In the genomic region with DNA sequence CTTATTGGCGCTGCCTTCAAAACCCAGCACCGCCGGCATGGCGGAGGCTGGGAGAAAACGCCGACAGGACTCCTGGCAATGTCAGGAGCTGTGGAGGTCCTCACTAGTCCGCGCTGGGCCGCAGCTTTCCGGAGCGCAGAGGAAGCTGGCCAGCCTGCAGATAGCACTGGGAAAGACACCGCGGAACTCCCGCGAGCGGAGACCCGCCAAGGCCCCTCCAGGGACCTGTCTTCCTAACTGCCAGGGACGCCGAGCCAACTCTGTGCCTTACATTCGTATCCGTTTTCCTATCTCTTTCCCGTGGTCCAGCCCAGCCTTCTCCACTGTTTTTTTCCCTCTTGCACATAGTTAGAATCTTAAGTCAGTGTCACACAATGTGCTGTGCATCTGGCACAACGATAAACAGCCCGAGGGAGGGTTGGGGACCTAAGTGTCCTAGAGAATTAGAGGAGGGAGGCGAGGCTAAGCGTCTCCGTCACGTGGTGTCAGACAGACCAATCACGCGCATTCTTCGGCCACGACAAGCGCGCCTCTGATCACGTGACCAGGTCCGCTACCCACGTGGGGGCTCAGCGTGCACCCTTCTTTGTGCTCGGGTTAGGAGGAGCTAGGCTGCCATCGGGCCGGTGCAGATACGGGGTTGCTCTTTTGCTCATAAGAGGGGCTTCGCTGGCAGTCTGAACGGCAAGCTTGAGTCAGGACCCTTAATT, we compare ENCODE assay signal across 1 cellular context.
A peak's percentile ranks its signal among the peaks of the same experiment; 100 is the strongest.
TF ChIP-seq lines count a peak whose summit lies in the region.

TSS of gene APEX1 (plus strand) at position 582 of the 710 bp plus-strand sequence. CDS start 420 bp downstream, outside the sequence.
TSS of gene OSGEP (minus strand) at position 168 of the 710 bp plus-strand sequence. CDS start at position 39, 129 bp downstream.

TF ChIP-seq in GM12878, 131 proteins besides CTCF, POLR2A, EP300 and RAD21 (continued from another document and continues in another):
- peak; percentile 83 for TF ChIP-seq GATAD2B (conservative IDR thresholded peaks at IDR 0.05; ENCODE audit: low read depth)
- peak; percentile 98 for TF ChIP-seq IRF5 (IDR thresholded peaks at IDR 0.05; ENCODE audit: borderline replicate concordance)
- TF ChIP-seq, protein P1, sequence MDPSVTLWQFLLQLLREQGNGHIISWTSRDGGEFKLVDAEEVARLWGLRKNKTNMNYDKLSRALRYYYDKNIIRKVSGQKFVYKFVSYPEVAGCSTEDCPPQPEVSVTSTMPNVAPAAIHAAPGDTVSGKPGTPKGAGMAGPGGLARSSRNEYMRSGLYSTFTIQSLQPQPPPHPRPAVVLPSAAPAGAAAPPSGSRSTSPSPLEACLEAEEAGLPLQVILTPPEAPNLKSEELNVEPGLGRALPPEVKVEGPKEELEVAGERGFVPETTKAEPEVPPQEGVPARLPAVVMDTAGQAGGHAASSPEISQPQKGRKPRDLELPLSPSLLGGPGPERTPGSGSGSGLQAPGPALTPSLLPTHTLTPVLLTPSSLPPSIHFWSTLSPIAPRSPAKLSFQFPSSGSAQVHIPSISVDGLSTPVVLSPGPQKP (IDR thresholded peaks at IDR 0.05; ENCODE audit: low read depth, low read length), result no peak
- TF ChIP-seq RUNX3 (IDR thresholded peaks at IDR 0.05; ENCODE audit: low read length), result peak; percentile 54
- peak; percentile 60; the same call in 1 of the 2 replicates for TF ChIP-seq NFIC (IDR thresholded peaks at IDR 0.05; ENCODE audit: low read depth, low read length)
- peak; percentile 52 for TF ChIP-seq MLLT1 (IDR thresholded peaks at IDR 0.05)
- TF ChIP-seq ZZZ3 (IDR thresholded peaks at IDR 0.05; ENCODE audit: control insufficient read depth, insufficient read length, low read depth), result no peak
- TF ChIP-seq HDGF (IDR thresholded peaks at IDR 0.05), result peak; percentile 67; the same call in 1 of the 2 replicates
- TF ChIP-seq RELB (IDR thresholded peaks at IDR 0.05; ENCODE audit: low read depth), result peak; percentile 89
- TF ChIP-seq, protein P2, sequence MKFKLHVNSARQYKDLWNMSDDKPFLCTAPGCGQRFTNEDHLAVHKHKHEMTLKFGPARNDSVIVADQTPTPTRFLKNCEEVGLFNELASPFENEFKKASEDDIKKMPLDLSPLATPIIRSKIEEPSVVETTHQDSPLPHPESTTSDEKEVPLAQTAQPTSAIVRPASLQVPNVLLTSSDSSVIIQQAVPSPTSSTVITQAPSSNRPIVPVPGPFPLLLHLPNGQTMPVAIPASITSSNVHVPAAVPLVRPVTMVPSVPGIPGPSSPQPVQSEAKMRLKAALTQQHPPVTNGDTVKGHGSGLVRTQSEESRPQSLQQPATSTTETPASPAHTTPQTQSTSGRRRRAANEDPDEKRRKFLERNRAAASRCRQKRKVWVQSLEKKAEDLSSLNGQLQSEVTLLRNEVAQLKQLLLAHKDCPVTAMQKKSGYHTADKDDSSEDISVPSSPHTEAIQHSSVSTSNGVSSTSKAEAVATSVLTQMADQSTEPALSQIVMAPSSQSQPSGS (IDR thresholded peaks at IDR 0.05; ENCODE audit: low read length), result 0 out of 2 replicates have a peak, but pooled peaks have one; percentile 18
- no peak for TF ChIP-seq CHD1 (IDR thresholded peaks at IDR 0.05; ENCODE audit: low read depth, low read length)
- TF ChIP-seq MAX (IDR thresholded peaks at IDR 0.05; ENCODE audit: low read depth, low read length), result peak; percentile 99
- peak; percentile 94 for TF ChIP-seq FOS (IDR thresholded peaks at IDR 0.05; ENCODE audit: borderline replicate concordance, extremely low read depth, insufficient read length)
- TF ChIP-seq FOXM1 (IDR thresholded peaks at IDR 0.05; ENCODE audit: low read depth, low read length), result no peak
- TF ChIP-seq RBBP5 (conservative IDR thresholded peaks at IDR 0.05), result no peak
- peak; percentile 100 for TF ChIP-seq RAD51 (IDR thresholded peaks at IDR 0.05)
- TF ChIP-seq, protein P3, sequence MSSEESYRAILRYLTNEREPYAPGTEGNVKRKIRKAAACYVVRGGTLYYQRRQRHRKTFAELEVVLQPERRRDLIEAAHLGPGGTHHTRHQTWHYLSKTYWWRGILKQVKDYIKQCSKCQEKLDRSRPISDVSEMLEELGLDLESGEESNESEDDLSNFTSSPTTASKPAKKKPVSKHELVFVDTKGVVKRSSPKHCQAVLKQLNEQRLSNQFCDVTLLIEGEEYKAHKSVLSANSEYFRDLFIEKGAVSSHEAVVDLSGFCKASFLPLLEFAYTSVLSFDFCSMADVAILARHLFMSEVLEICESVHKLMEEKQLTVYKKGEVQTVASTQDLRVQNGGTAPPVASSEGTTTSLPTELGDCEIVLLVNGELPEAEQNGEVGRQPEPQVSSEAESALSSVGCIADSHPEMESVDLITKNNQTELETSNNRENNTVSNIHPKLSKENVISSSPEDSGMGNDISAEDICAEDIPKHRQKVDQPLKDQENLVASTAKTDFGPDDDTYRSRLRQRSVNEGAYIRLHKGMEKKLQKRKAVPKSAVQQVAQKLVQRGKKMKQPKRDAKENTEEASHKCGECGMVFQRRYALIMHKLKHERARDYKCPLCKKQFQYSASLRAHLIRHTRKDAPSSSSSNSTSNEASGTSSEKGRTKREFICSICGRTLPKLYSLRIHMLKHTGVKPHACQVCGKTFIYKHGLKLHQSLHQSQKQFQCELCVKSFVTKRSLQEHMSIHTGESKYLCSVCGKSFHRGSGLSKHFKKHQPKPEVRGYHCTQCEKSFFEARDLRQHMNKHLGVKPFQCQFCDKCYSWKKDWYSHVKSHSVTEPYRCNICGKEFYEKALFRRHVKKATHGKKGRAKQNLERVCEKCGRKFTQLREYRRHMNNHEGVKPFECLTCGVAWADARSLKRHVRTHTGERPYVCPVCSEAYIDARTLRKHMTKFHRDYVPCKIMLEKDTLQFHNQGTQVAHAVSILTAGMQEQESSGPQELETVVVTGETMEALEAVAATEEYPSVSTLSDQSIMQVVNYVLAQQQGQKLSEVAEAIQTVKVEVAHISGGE (CRISPR knock-in tag; IDR thresholded peaks at IDR 0.05), result peak; percentile 83
- TF ChIP-seq CHD2 (IDR thresholded peaks at IDR 0.05; ENCODE audit: borderline replicate concordance, low read depth, low read length), result peak; percentile 75
- TF ChIP-seq E2F4 (IDR thresholded peaks at IDR 0.05; ENCODE audit: low read depth, low read length), result peak; percentile 74
- TF ChIP-seq IKZF1 (conservative IDR thresholded peaks at IDR 0.05), result peak; percentile 83
- TF ChIP-seq WRNIP1 (IDR thresholded peaks at IDR 0.05; ENCODE audit: borderline replicate concordance, low read depth, low read length), result 0 out of 2 replicates have a peak, but pooled peaks have one; percentile 95
- no peak for TF ChIP-seq NRF1 (conservative IDR thresholded peaks at IDR 0.05; ENCODE audit: low read depth, low read length)
- TF ChIP-seq, protein P4, sequence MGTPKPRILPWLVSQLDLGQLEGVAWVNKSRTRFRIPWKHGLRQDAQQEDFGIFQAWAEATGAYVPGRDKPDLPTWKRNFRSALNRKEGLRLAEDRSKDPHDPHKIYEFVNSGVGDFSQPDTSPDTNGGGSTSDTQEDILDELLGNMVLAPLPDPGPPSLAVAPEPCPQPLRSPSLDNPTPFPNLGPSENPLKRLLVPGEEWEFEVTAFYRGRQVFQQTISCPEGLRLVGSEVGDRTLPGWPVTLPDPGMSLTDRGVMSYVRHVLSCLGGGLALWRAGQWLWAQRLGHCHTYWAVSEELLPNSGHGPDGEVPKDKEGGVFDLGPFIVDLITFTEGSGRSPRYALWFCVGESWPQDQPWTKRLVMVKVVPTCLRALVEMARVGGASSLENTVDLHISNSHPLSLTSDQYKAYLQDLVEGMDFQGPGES (IDR thresholded peaks at IDR 0.05), result peak; percentile 89
- TF ChIP-seq, protein P5, sequence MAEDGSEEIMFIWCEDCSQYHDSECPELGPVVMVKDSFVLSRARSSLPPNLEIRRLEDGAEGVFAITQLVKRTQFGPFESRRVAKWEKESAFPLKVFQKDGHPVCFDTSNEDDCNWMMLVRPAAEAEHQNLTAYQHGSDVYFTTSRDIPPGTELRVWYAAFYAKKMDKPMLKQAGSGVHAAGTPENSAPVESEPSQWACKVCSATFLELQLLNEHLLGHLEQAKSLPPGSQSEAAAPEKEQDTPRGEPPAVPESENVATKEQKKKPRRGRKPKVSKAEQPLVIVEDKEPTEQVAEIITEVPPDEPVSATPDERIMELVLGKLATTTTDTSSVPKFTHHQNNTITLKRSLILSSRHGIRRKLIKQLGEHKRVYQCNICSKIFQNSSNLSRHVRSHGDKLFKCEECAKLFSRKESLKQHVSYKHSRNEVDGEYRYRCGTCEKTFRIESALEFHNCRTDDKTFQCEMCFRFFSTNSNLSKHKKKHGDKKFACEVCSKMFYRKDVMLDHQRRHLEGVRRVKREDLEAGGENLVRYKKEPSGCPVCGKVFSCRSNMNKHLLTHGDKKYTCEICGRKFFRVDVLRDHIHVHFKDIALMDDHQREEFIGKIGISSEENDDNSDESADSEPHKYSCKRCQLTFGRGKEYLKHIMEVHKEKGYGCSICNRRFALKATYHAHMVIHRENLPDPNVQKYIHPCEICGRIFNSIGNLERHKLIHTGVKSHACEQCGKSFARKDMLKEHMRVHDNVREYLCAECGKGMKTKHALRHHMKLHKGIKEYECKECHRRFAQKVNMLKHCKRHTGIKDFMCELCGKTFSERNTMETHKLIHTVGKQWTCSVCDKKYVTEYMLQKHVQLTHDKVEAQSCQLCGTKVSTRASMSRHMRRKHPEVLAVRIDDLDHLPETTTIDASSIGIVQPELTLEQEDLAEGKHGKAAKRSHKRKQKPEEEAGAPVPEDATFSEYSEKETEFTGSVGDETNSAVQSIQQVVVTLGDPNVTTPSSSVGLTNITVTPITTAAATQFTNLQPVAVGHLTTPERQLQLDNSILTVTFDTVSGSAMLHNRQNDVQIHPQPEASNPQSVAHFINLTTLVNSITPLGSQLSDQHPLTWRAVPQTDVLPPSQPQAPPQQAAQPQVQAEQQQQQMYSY (CRISPR knock-in tag; IDR thresholded peaks at IDR 0.05), result peak; percentile 97
- no peak for TF ChIP-seq SPI1 (IDR thresholded peaks at IDR 0.05; ENCODE audit: borderline replicate concordance, insufficient read depth, low read depth, low read length)
- TF ChIP-seq, protein P6, sequence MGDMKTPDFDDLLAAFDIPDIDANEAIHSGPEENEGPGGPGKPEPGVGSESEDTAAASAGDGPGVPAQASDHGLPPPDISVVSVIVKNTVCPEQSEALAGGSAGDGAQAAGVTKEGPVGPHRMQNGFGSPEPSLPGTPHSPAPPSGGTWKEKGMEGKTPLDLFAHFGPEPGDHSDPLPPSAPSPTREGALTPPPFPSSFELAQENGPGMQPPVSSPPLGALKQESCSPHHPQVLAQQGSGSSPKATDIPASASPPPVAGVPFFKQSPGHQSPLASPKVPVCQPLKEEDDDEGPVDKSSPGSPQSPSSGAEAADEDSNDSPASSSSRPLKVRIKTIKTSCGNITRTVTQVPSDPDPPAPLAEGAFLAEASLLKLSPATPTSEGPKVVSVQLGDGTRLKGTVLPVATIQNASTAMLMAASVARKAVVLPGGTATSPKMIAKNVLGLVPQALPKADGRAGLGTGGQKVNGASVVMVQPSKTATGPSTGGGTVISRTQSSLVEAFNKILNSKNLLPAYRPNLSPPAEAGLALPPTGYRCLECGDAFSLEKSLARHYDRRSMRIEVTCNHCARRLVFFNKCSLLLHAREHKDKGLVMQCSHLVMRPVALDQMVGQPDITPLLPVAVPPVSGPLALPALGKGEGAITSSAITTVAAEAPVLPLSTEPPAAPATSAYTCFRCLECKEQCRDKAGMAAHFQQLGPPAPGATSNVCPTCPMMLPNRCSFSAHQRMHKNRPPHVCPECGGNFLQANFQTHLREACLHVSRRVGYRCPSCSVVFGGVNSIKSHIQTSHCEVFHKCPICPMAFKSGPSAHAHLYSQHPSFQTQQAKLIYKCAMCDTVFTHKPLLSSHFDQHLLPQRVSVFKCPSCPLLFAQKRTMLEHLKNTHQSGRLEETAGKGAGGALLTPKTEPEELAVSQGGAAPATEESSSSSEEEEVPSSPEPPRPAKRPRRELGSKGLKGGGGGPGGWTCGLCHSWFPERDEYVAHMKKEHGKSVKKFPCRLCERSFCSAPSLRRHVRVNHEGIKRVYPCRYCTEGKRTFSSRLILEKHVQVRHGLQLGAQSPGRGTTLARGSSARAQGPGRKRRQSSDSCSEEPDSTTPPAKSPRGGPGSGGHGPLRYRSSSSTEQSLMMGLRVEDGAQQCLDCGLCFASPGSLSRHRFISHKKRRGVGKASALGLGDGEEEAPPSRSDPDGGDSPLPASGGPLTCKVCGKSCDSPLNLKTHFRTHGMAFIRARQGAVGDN (IDR thresholded peaks at IDR 0.05), result peak; percentile 71
